35 cellular contexts compared by ENCODE assay signal in genomic region chr1:186710696-186711095, GRCh38. TPM values are rescaled to one million over a fixed set of nuclear protein-coding genes. Genes with fewer than 3 reads are reported as not detected.
"Had no signal": no experiment of that assay in that cellular context is flagged by ENCODE, and none has a peak within 500 bp of the region (broad histone marks: within the 10 kb centered on the region; RNA-seq: fewer than 3 reads in every experiment).

No MANE protein-coding gene starts in this region.

- H3K9me3 Mint-ChIP-seq: activated B cell treated with CpG ODN at 0.5 μM for 24 hours; activated naive CD4-positive, alpha-beta T cell treated with anti-CD3 and anti-CD28 coated beads for 36 hours; activated naive CD4-positive, alpha-beta T cell treated with anti-CD3 and anti-CD28 coated beads, Interleukin-2, amount 50 U/mL, for 72 hours; activated naive CD8-positive, alpha-beta T cell treated with anti-CD3 and anti-CD28 coated beads, Interleukin-2, amount 10 ng/mL, durations not matched to agents 7 days and 5 days; activated T-helper 1 cell treated with anti-CD3 and anti-CD28 coated beads, Interleukin-12 subunit alpha, Interleukin-12 subunit beta, Interleukin-2, Interleukin-4 antibody, amounts not matched to agents 30 ng/mL and 10 ng/mL and 1 ng/mL, durations not matched to agents 14 hours and 24 hours and 36 hours; activated T-helper 2 cell treated with anti-CD3 and anti-CD28 coated beads, Interferon-gamma antibody, Interleukin-2, Interleukin-4, amounts not matched to agents 10 μg/mL and 5 μg/mL and 100 μg/mL, durations not matched to agents 14 hours and 24 hours and 36 hours; central memory CD8-positive, alpha-beta T cell; dendritic cell treated with granulocyte-macrophage colony-stimulating factor and Interleukin-4, amounts not matched to agents 40 ng/mL and 50 ng/mL, for 4 days; endodermal cell; T-helper 2 cell treated with Interferon-gamma antibody and Interleukin-4, amounts not matched to agents 5 μg/mL and 100 μg/mL, for 36 hours had no signal

- H3K4me3 ChIP-seq: coronary artery, dorsolateral prefrontal cortex, heart left ventricle had no signal

- H3K9me3 ChIP-seq: heart left ventricle had no signal

- DNase-seq: activated B cell treated with CpG ODN at 0.5 μM for 24 hours; activated CD4-positive, alpha-beta T cell treated with anti-CD3 and anti-CD28 coated beads for 48 hours; activated CD4-positive, alpha-beta T cell treated with anti-CD3 and anti-CD28 coated beads, Interleukin-2, amount 50 U/mL, for 1 hour; activated CD4-positive, alpha-beta T cell treated with anti-CD3 and anti-CD28 coated beads, Interleukin-2, amount 50 U/mL, for 48 hours; activated CD8-positive, alpha-beta memory T cell treated with anti-CD3 and anti-CD28 coated beads, Interleukin-2, amount 10 ng/mL, durations not matched to agents 7 days and 5 days; activated CD8-positive, alpha-beta memory T cell treated with anti-CD3 and anti-CD28 coated beads, Interleukin-2, amount 50 U/mL, for 4 hours; activated CD8-positive, alpha-beta T cell treated with anti-CD3 and anti-CD28 coated beads, Interleukin-2, amount 10 ng/mL, durations not matched to agents 7 days and 5 days; activated effector memory CD4-positive, alpha-beta T cell treated with anti-CD3 and anti-CD28 coated beads, Interleukin-2, amount 50 U/mL, for 16 hours; activated naive CD4-positive, alpha-beta T cell treated with anti-CD3 and anti-CD28 coated beads for 36 hours; activated naive CD8-positive, alpha-beta T cell treated with anti-CD3 and anti-CD28 coated beads, Interleukin-2, amount 10 ng/mL, durations not matched to agents 7 days and 5 days; activated T-cell treated with anti-CD3 and anti-CD28 coated beads, Interleukin-2, amount 50 U/mL, for 1 hour; activated T-cell treated with anti-CD3 and anti-CD28 coated beads, Interleukin-2, amount 50 U/mL, for 48 hours; amniotic stem cell; anterior cingulate cortex; brain microvascular endothelial cell; dorsolateral prefrontal cortex; effector memory CD4-positive, alpha-beta T cell; endodermal cell; foreskin fibroblast; heart left ventricle; T-helper 1 cell; T-helper 17 cell; T1000; WERI-Rb-1 had no signal

- H3K36me3 ChIP-seq: brain microvascular endothelial cell, heart left ventricle, WERI-Rb-1 had no signal

- H3K27ac ChIP-seq: brain microvascular endothelial cell, coronary artery, dorsolateral prefrontal cortex, heart left ventricle, WERI-Rb-1 had no signal

- H3K4me1 ChIP-seq: heart left ventricle had no signal

- FAIRE-seq: astrocyte, bronchial epithelial cell had no signal

- H3K4me3 Mint-ChIP-seq: activated B cell treated with CpG ODN at 0.5 μM for 24 hours; activated CD8-positive, alpha-beta memory T cell treated with anti-CD3 and anti-CD28 coated beads, Interleukin-2, amount 10 ng/mL, durations not matched to agents 7 days and 5 days; activated CD8-positive, alpha-beta T cell treated with anti-CD3 and anti-CD28 coated beads, Interleukin-2, amount 10 ng/mL, durations not matched to agents 7 days and 5 days; activated naive CD4-positive, alpha-beta T cell treated with anti-CD3 and anti-CD28 coated beads for 36 hours; activated naive CD8-positive, alpha-beta T cell treated with anti-CD3 and anti-CD28 coated beads, Interleukin-2, amount 10 ng/mL, durations not matched to agents 7 days and 5 days; activated T-helper 1 cell treated with anti-CD3 and anti-CD28 coated beads, Interleukin-12 subunit alpha, Interleukin-12 subunit beta, Interleukin-2, Interleukin-4 antibody, amounts not matched to agents 30 ng/mL and 10 ng/mL and 1 ng/mL, durations not matched to agents 14 hours and 24 hours and 36 hours; central memory CD8-positive, alpha-beta T cell; dendritic cell treated with granulocyte-macrophage colony-stimulating factor and Interleukin-4, amounts not matched to agents 40 ng/mL and 50 ng/mL, for 4 days; endodermal cell; T-helper 17 cell; T-helper 2 cell treated with Interferon-gamma antibody and Interleukin-4, amounts not matched to agents 5 μg/mL and 100 μg/mL, for 36 hours had no signal

- H3K27ac Mint-ChIP-seq: activated B cell treated with CpG ODN at 0.5 μM for 24 hours; activated CD8-positive, alpha-beta memory T cell treated with anti-CD3 and anti-CD28 coated beads, Interleukin-2, amount 10 ng/mL, durations not matched to agents 7 days and 5 days; activated CD8-positive, alpha-beta T cell treated with anti-CD3 and anti-CD28 coated beads, Interleukin-2, amount 10 ng/mL, durations not matched to agents 7 days and 5 days; activated naive CD4-positive, alpha-beta T cell treated with anti-CD3 and anti-CD28 coated beads for 36 hours; activated naive CD4-positive, alpha-beta T cell treated with anti-CD3 and anti-CD28 coated beads, Interleukin-2, amount 50 U/mL, for 72 hours; activated naive CD8-positive, alpha-beta T cell treated with anti-CD3 and anti-CD28 coated beads, Interleukin-2, amount 10 ng/mL, durations not matched to agents 7 days and 5 days; activated T-helper 1 cell treated with anti-CD3 and anti-CD28 coated beads, Interleukin-12 subunit alpha, Interleukin-12 subunit beta, Interleukin-2, Interleukin-4 antibody, amounts not matched to agents 30 ng/mL and 10 ng/mL and 1 ng/mL, durations not matched to agents 14 hours and 24 hours and 36 hours; activated T-helper 2 cell treated with anti-CD3 and anti-CD28 coated beads, Interferon-gamma antibody, Interleukin-2, Interleukin-4, amounts not matched to agents 10 μg/mL and 5 μg/mL and 100 μg/mL, durations not matched to agents 14 hours and 24 hours and 36 hours; dendritic cell treated with granulocyte-macrophage colony-stimulating factor and Interleukin-4, amounts not matched to agents 40 ng/mL and 50 ng/mL, for 4 days; endodermal cell; T-helper 17 cell; T-helper 2 cell treated with Interferon-gamma antibody and Interleukin-4, amounts not matched to agents 5 μg/mL and 100 μg/mL, for 36 hours had no signal

- ATAC-seq: activated CD4-positive, CD25-positive, alpha-beta regulatory T cell treated with anti-CD3 and anti-CD28 coated beads, Interleukin-2, amount 50 U/mL, for 24 hours; activated CD8-positive, alpha-beta memory T cell treated with anti-CD3 and anti-CD28 coated beads, Interleukin-2, amount 10 ng/mL, durations not matched to agents 7 days and 5 days; activated CD8-positive, alpha-beta T cell treated with anti-CD3 and anti-CD28 coated beads, Interleukin-2, amount 10 ng/mL, durations not matched to agents 7 days and 5 days; activated naive CD4-positive, alpha-beta T cell treated with anti-CD3 and anti-CD28 coated beads, Interleukin-2, amount 50 U/mL, for 72 hours; esophagus mucosa; heart left ventricle; T-helper 17 cell had no signal

- H3K27me3 ChIP-seq: brain microvascular endothelial cell, dorsolateral prefrontal cortex, heart left ventricle had no signal

- H3K36me3 Mint-ChIP-seq: activated CD8-positive, alpha-beta memory T cell treated with anti-CD3 and anti-CD28 coated beads, Interleukin-2, amount 10 ng/mL, durations not matched to agents 7 days and 5 days; activated naive CD4-positive, alpha-beta T cell treated with anti-CD3 and anti-CD28 coated beads, Interleukin-2, amount 50 U/mL, for 72 hours; activated naive CD8-positive, alpha-beta T cell treated with anti-CD3 and anti-CD28 coated beads, Interleukin-2, amount 10 ng/mL, durations not matched to agents 7 days and 5 days had no signal

- H3K4me1 Mint-ChIP-seq: activated B cell treated with CpG ODN at 0.5 μM for 24 hours; activated CD8-positive, alpha-beta memory T cell treated with anti-CD3 and anti-CD28 coated beads, Interleukin-2, amount 10 ng/mL, durations not matched to agents 7 days and 5 days; activated naive CD8-positive, alpha-beta T cell treated with anti-CD3 and anti-CD28 coated beads, Interleukin-2, amount 10 ng/mL, durations not matched to agents 7 days and 5 days; central memory CD8-positive, alpha-beta T cell; endodermal cell had no signal

- H3K27me3 Mint-ChIP-seq: activated B cell treated with CpG ODN at 0.5 μM for 24 hours; central memory CD8-positive, alpha-beta T cell; dendritic cell treated with granulocyte-macrophage colony-stimulating factor and Interleukin-4, amounts not matched to agents 40 ng/mL and 50 ng/mL, for 4 days; T-helper 17 cell had no signal

RNA-seq across cellular contexts. Expression of gene PTGS2, which starts 30.5 kb away (rescaled TPM):
- total RNA-seq: activated B cell treated with CpG ODN at 0.5 μM for 24 hours; activated CD8-positive, alpha-beta T cell treated with anti-CD3 and anti-CD28 coated beads, Interleukin-2, amount 10 ng/mL, durations not matched to agents 7 days and 5 days; activated naive CD8-positive, alpha-beta T cell treated with anti-CD3 and anti-CD28 coated beads, Interleukin-2, amount 10 ng/mL, durations not matched to agents 7 days and 5 days had no signal
